1 cellular context compared by ENCODE assay signal in the genomic region with DNA sequence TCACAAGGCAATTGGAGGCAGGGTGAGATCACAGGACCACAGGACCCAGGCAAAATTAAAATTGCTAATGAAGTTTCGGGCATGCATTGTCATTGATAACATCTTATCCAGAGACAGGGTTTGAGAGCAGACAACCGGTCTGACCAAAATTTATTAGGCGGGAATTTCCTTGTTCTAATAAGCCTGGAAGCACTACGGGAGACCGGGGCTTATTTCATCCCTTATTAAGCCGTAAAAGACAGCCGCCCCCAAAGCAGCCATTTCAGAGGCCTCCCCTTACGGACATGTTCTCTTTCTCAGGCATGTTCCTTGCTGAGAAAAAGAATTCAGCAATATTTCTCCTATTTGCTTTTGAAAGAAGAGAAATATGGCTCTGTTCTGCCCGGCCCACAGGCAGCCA. TPM values are rescaled to one million over a fixed set of nuclear protein-coding genes. Genes with fewer than 3 reads are reported as not detected.
"Had no signal": no experiment of that assay in that cellular context is flagged by ENCODE, and none has a peak within 500 bp of the region (broad histone marks: within the 10 kb centered on the region; RNA-seq: fewer than 3 reads in every experiment).

No MANE protein-coding gene starts in this region.

RNA-seq across cellular contexts. Expression of gene HSPB8, which starts 40.1 kb away (rescaled TPM):
- total RNA-seq: natural killer cell treated with Interleukin-12 subunit alpha and Interleukin-12 subunit beta and Interleukin-15 and Interleukin-18, amount 100 ng/mL, for 72 hours had no signal
